ENCODE assay signal across 19 cellular contexts in the genomic region with DNA sequence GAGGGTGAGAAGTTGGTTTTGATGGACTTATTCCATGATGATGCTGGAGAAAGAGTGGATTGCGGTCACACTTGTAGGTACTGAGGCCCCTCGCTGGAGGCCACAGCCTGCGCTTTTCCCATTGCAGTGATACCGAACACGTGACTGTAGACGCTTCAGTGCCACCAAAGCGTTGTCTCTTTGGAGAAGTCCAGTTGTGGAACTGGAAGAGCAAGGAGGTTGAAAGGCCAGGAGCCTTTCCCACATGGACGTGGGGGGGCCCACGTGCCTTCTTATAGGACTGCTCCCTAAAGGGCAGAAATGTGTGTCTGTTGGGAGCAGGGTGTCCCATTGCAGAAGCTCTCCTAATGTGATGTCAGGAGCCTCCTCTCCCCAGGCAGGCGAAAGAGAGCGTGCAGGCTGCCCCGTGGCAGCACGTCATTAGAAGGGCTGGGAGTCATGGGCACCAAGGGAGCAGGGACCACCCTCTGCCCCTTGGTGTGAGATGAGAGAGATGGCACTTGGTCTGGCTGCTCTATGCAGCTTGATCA. TPM values are rescaled to one million over a fixed set of nuclear protein-coding genes. Genes with fewer than 3 reads are reported as not detected.
DNase-seq lines count a peak whose midpoint lies in the region; ATAC-seq and TF ChIP-seq lines count a peak whose summit lies in the region.
"Had no signal": no experiment of that assay in that cellular context is flagged by ENCODE, and none has a peak within 500 bp of the region (broad histone marks: within the 10 kb centered on the region; RNA-seq: fewer than 3 reads in every experiment).

No MANE protein-coding gene starts in this region.

- no peaks in the 10 kb centered on the region for H3K27me3 Mint-ChIP-seq in activated naive CD4-positive, alpha-beta T cell treated with anti-CD3 and anti-CD28 coated beads, Interleukin-2, amount 50 U/mL, for 24 hours
- H3K27me3 Mint-ChIP-seq in activated T-helper 1 cell treated with anti-CD3 and anti-CD28 coated beads, Interleukin-12 subunit alpha, Interleukin-12 subunit beta, Interleukin-2, Interleukin-4 antibody, amounts not matched to agents 30 ng/mL and 10 ng/mL and 1 ng/mL, durations not matched to agents 14 hours and 24 hours and 36 hours (ENCODE audit: insufficient read depth) = no peaks in the 10 kb centered on the region
- H3K27me3 Mint-ChIP-seq in memory B cell = no peaks in the 10 kb centered on the region

- TF ChIP-seq CTCF in left lung (IDR thresholded peaks at IDR 0.05) = no peak
- no peak for TF ChIP-seq CTCF in gastroesophageal sphincter (IDR thresholded peaks at IDR 0.05)

- H3K9me3 Mint-ChIP-seq in activated naive CD4-positive, alpha-beta T cell treated with anti-CD3 and anti-CD28 coated beads, Interleukin-2, amount 50 U/mL, for 24 hours = no peaks in the 10 kb centered on the region
- no peaks in the 10 kb centered on the region for H3K9me3 Mint-ChIP-seq in activated T-helper 1 cell treated with anti-CD3 and anti-CD28 coated beads, Interleukin-12 subunit alpha, Interleukin-12 subunit beta, Interleukin-2, Interleukin-4 antibody, amounts not matched to agents 30 ng/mL and 10 ng/mL and 1 ng/mL, durations not matched to agents 14 hours and 24 hours and 36 hours
- no peaks in the 10 kb centered on the region for H3K9me3 Mint-ChIP-seq in memory B cell

- H3K36me3 ChIP-seq in left lung (peaks cover 0 to 72% of the 10 kb centered on the region in 2 donors), gastroesophageal sphincter (peaks cover 4 to 69% of the 10 kb centered on the region in 2 donors)

- H3K36me3 Mint-ChIP-seq in activated naive CD4-positive, alpha-beta T cell treated with anti-CD3 and anti-CD28 coated beads, Interleukin-2, amount 50 U/mL, for 24 hours = peaks cover 21% of the 10 kb centered on the region
- peaks cover 57% of the 10 kb centered on the region for H3K36me3 Mint-ChIP-seq in activated T-helper 1 cell treated with anti-CD3 and anti-CD28 coated beads, Interleukin-12 subunit alpha, Interleukin-12 subunit beta, Interleukin-2, Interleukin-4 antibody, amounts not matched to agents 30 ng/mL and 10 ng/mL and 1 ng/mL, durations not matched to agents 14 hours and 24 hours and 36 hours (ENCODE audit: low read depth)
- peaks cover 28% of the 10 kb centered on the region for H3K36me3 Mint-ChIP-seq in memory B cell

- ATAC-seq in memory B cell (ENCODE audit: low read depth) (no peak), GM18505 (IDR thresholded peaks at IDR 0.05; ENCODE audit: unreplicated experiment) (no peak), GM21360 (IDR thresholded peaks at IDR 0.05; ENCODE audit: unreplicated experiment) (no peak), left lung (no peak), gastroesophageal sphincter (no peak)
- ATAC-seq: GM12878 had no signal

- no peak overlapping the region for H3K4me3 ChIP-seq in left lung
- no peak overlapping the region for H3K4me3 ChIP-seq in gastroesophageal sphincter
- H3K4me3 ChIP-seq: GM12878, pancreas had no signal

- WGBS in gastroesophageal sphincter (ENCODE audit: low coverage in 1 of 2), 2 donors = 88 to 100% methylated on average over 1 to 6 of the region's 13 CpGs

- TF ChIP-seq POLR2A in GM18505 (IDR thresholded peaks at IDR 0.05; ENCODE audit: borderline replicate concordance, extremely low read depth, insufficient read depth, insufficient read length) (no peak), gastroesophageal sphincter (IDR thresholded peaks at IDR 0.05) (no peak)

- DNase-seq in activated naive CD4-positive, alpha-beta T cell treated with anti-CD3 and anti-CD28 coated beads, Interleukin-2, amount 50 U/mL, for 16 hours = no peak
- DNase-seq in activated T-helper 1 cell treated with anti-CD3 and anti-CD28 coated beads, Interleukin-12 subunit alpha, Interleukin-12 subunit beta, Interleukin-2, Interleukin-4 antibody, amounts not matched to agents 30 ng/mL and 10 ng/mL and 1 ng/mL, durations not matched to agents 14 hours and 24 hours and 36 hours (ENCODE audit: low spot score) = no peak
- DNase-seq in memory B cell (ENCODE audit: low spot score in 2 of 2) = no peak
- DNase-seq in left lung = no peak
- DNase-seq: aorta; DMS 273 treated with DMSO at 0.1 percent for 48 hours; GDM1; NCI-H1694 treated with DMSO at 0.1 percent for 48 hours; pancreas; stimulated activated CD4-positive, alpha-beta T cell treated with anti-CD3 and anti-CD28 coated beads, Interleukin-2, amount 100 ng/mL, for 48 hours; SW 1271; testis had no signal

- H3K27ac ChIP-seq in left lung (no peak overlapping the region), gastroesophageal sphincter (no peak overlapping the region)
- H3K27ac ChIP-seq: epithelial cell of prostate, pancreas, VCaP had no signal

- peaks cover 7 to 16% of the 10 kb centered on the region in 2 donors for H3K4me1 ChIP-seq in left lung
- H3K4me1 ChIP-seq in gastroesophageal sphincter = peaks cover 0 to 11% (median 6%) of the 10 kb centered on the region in 3 donors

- intact Hi-C loops in activated T-helper 1 cell treated with anti-CD3 and anti-CD28 coated beads, Interleukin-12 subunit alpha, Interleukin-12 subunit beta, Interleukin-2, Interleukin-4 antibody, amounts not matched to agents 30 ng/mL and 10 ng/mL and 1 ng/mL, durations not matched to agents 14 hours and 24 hours and 36 hours (cut with micrococcal nuclease) = loop anchor here (5.0 kb wide), 1 partner anchor 646 kb away; a partner anchor contains a TSS
- intact Hi-C loops in left lung (cut with DNase I) = loop anchor here in 1 of 2 donors (10.0 kb wide), 1 partner anchor 83 kb away; no protein-coding TSS in a partner anchor

- H3K27me3 ChIP-seq in left lung (no peaks in the 10 kb centered on the region), gastroesophageal sphincter (no peaks in the 10 kb centered on the region)
- H3K27me3 ChIP-seq: pancreas, testis had no signal

- TF ChIP-seq EP300 in gastroesophageal sphincter (IDR thresholded peaks at IDR 0.05) = no peak

- peak overlapping the region; percentile 86 for H3K27ac Mint-ChIP-seq in activated naive CD4-positive, alpha-beta T cell treated with anti-CD3 and anti-CD28 coated beads, Interleukin-2, amount 50 U/mL, for 24 hours
- peak overlapping the region; percentile 52 for H3K27ac Mint-ChIP-seq in activated T-helper 1 cell treated with anti-CD3 and anti-CD28 coated beads, Interleukin-12 subunit alpha, Interleukin-12 subunit beta, Interleukin-2, Interleukin-4 antibody, amounts not matched to agents 30 ng/mL and 10 ng/mL and 1 ng/mL, durations not matched to agents 14 hours and 24 hours and 36 hours
- H3K27ac Mint-ChIP-seq in memory B cell = peak overlapping the region; percentile 62

- peaks cover 59% of the 10 kb centered on the region for H3K4me1 Mint-ChIP-seq in activated naive CD4-positive, alpha-beta T cell treated with anti-CD3 and anti-CD28 coated beads, Interleukin-2, amount 50 U/mL, for 24 hours
- peaks cover 54% of the 10 kb centered on the region for H3K4me1 Mint-ChIP-seq in activated T-helper 1 cell treated with anti-CD3 and anti-CD28 coated beads, Interleukin-12 subunit alpha, Interleukin-12 subunit beta, Interleukin-2, Interleukin-4 antibody, amounts not matched to agents 30 ng/mL and 10 ng/mL and 1 ng/mL, durations not matched to agents 14 hours and 24 hours and 36 hours (ENCODE audit: low read depth)
- H3K4me1 Mint-ChIP-seq in memory B cell = peaks cover 19% of the 10 kb centered on the region

- peak overlapping the region; percentile 82 for H3K4me3 Mint-ChIP-seq in activated naive CD4-positive, alpha-beta T cell treated with anti-CD3 and anti-CD28 coated beads, Interleukin-2, amount 50 U/mL, for 24 hours
- H3K4me3 Mint-ChIP-seq in activated T-helper 1 cell treated with anti-CD3 and anti-CD28 coated beads, Interleukin-12 subunit alpha, Interleukin-12 subunit beta, Interleukin-2, Interleukin-4 antibody, amounts not matched to agents 30 ng/mL and 10 ng/mL and 1 ng/mL, durations not matched to agents 14 hours and 24 hours and 36 hours = peak overlapping the region; percentile 76
- peak overlapping the region; percentile 43 for H3K4me3 Mint-ChIP-seq in memory B cell

- H3K9me3 ChIP-seq in left lung (no peaks in the 10 kb centered on the region), gastroesophageal sphincter (no peaks in the 10 kb centered on the region)
- H3K9me3 ChIP-seq: pancreas, testis had no signal

RNA-seq across cellular contexts. Expression of a gene that starts 31.5 kb away (rescaled TPM):
- total RNA-seq in activated T-helper 1 cell treated with anti-CD3 and anti-CD28 coated beads, Interleukin-12 subunit alpha, Interleukin-12 subunit beta, Interleukin-2, Interleukin-4 antibody, amounts not matched to agents 30 ng/mL and 10 ng/mL and 1 ng/mL, durations not matched to agents 14 hours and 24 hours and 36 hours = 46.0 and 49.5 TPM in 2 replicates
- total RNA-seq in left lung = 10 to 100 TPM; 33.1 to 47.2 TPM
- 10 to 100 TPM; 47.3 to 70.1 (median 50.0) TPM for total RNA-seq in gastroesophageal sphincter
